16 cellular contexts compared by ENCODE assay signal in genomic region chr21:32330784-32331311, GRCh38. TPM values are rescaled to one million over a fixed set of nuclear protein-coding genes. Genes with fewer than 3 reads are reported as not detected.
DNase-seq lines count a peak whose midpoint lies in the region; ATAC-seq and TF ChIP-seq lines count a peak whose summit lies in the region.
"Had no signal": no experiment of that assay in that cellular context is flagged by ENCODE, and none has a peak within 500 bp of the region (broad histone marks: within the 10 kb centered on the region; RNA-seq: fewer than 3 reads in every experiment).

No MANE protein-coding gene starts in this region.

- TF ChIP-seq CTCF in H9 (conservative IDR thresholded peaks at IDR 0.05) (no peak), osteocyte (IDR thresholded peaks at IDR 0.05) (no peak)

- H2AFZ ChIP-seq in H9 (ENCODE audit: low read length) = no peak overlapping the region

- H3K23ac ChIP-seq in H9 (ENCODE audit: insufficient read length, low read depth, low read length) = no peak overlapping the region

- H2BK120ac ChIP-seq in H9 (ENCODE audit: low read depth, low read length, poor library complexity, severe bottlenecking) = no peak overlapping the region

- H2AK5ac ChIP-seq in H9 (ENCODE audit: insufficient read length, low read length) = no peak overlapping the region

- H2BK20ac ChIP-seq in H9 (ENCODE audit: low read depth, low read length, poor library complexity, severe bottlenecking) = no peak overlapping the region

- no CpG with 5 or more reads among the region's 4 CpGs for whole genome bisulfite sequencing in H9 (ENCODE audit: extremely low coverage, insufficient read length, low lambda C conversion rate)

- H2BK5ac ChIP-seq in H9 (ENCODE audit: insufficient read length, low read length) = no peak overlapping the region

- no peaks in the 10 kb centered on the region for H3K27me3 ChIP-seq in H9 (ENCODE audit: insufficient read depth, low read length)

- no peaks in the 10 kb centered on the region for H3K79me1 ChIP-seq in H9 (ENCODE audit: insufficient read depth, low read depth, low read length, poor library complexity, severe bottlenecking)

- H3K4me2 ChIP-seq in H9 (ENCODE audit: insufficient read depth, insufficient read length, low read length) = no peak overlapping the region

- no peak overlapping the region for H2BK12ac ChIP-seq in H9 (ENCODE audit: insufficient read length, low read depth, low read length)

- DNase-seq in H9 (no peak), SK-MEL-5 (ENCODE audit: low read depth, low spot score) (peak; percentile 72), inferior parietal cortex (ENCODE audit: extremely low spot score) (peak; percentile 51), retina (peak; percentile 21), osteocyte (ENCODE audit: extremely low spot score, unreplicated experiment) (no peak)
- no peak for DNase-seq in stimulated activated naive B cell treated with anti-CD40 and anti-IgM and Interleukin-4, amounts not matched to agents 10 μg/mL and 1 μg/mL and 100 μg/mL, for 72 hours
- DNase-seq: activated gamma-delta T cell treated with Interleukin-2 at 50 U/mL for 16 hours; foreskin fibroblast; GDM1; naive thymus-derived CD8-positive, alpha-beta T cell; NCI-H526 treated with DMSO at 0.1 percent for 48 hours; stimulated activated naive CD8-positive, alpha-beta T cell treated with anti-CD3 and anti-CD28 coated beads, Interleukin-15, Interleukin-2, amounts not matched to agents 100 U/mL and 50 U/mL, for 24 hours; T-helper 9 cell had no signal

- peak overlapping the region; percentile 31 to 93 (median 91); a peak in 3 of 7 replicates for H3K27ac Mint-ChIP-seq in H9
- no peak overlapping the region for H3K27ac Mint-ChIP-seq in stimulated activated naive B cell treated with anti-CD40 and anti-IgM and Interleukin-4, amounts not matched to agents 10 μg/mL and 1 μg/mL and 100 μg/mL, for 72 hours
- no peak overlapping the region for H3K27ac Mint-ChIP-seq in osteocyte (ENCODE audit: unreplicated experiment)

- no peak overlapping the region for H4K5ac ChIP-seq in H9 (ENCODE audit: insufficient read length, low read depth, low read length)

- H3K27me3 Mint-ChIP-seq in H9 (ENCODE audit: low read depth) = no peaks in the 10 kb centered on the region
- no peaks in the 10 kb centered on the region for H3K27me3 Mint-ChIP-seq in stimulated activated naive B cell treated with anti-CD40 and anti-IgM and Interleukin-4, amounts not matched to agents 10 μg/mL and 1 μg/mL and 100 μg/mL, for 72 hours
- H3K27me3 Mint-ChIP-seq in osteocyte (ENCODE audit: unreplicated experiment) = no peaks in the 10 kb centered on the region
- H3K27me3 Mint-ChIP-seq: naive thymus-derived CD8-positive, alpha-beta T cell had no signal

- no peak overlapping the region for H2BK15ac ChIP-seq in H9 (ENCODE audit: low read depth, low read length)

- no peaks in the 10 kb centered on the region for H3K4me1 ChIP-seq in H9 (ENCODE audit: insufficient read depth, low read length)

- H4K8ac ChIP-seq in H9 (replicated peaks; ENCODE audit: insufficient read length, low read depth, low read length) = no peak overlapping the region

- no peaks in the 10 kb centered on the region for H3K23me2 ChIP-seq in H9 (ENCODE audit: insufficient read length, low read depth, low read length, poor library complexity, severe bottlenecking)

- no peak overlapping the region for H4K91ac ChIP-seq in H9 (ENCODE audit: insufficient read length, low read depth, low read length)

- no peak for ATAC-seq in stimulated activated naive B cell treated with anti-CD40 and anti-IgM and Interleukin-4, amounts not matched to agents 10 μg/mL and 1 μg/mL and 100 μg/mL, for 72 hours (replicated peaks)
- no peak for ATAC-seq in HG02678 (IDR thresholded peaks at IDR 0.05; ENCODE audit: unreplicated experiment)
- ATAC-seq: GM12878; naive thymus-derived CD8-positive, alpha-beta T cell; stimulated activated naive CD8-positive, alpha-beta T cell treated with anti-CD3 and anti-CD28 coated beads, Interleukin-15, Interleukin-2, amounts not matched to agents 100 U/mL and 50 U/mL, for 24 hours had no signal

- H3K79me2 ChIP-seq in H9 (ENCODE audit: insufficient read depth, low read length) = no peaks in the 10 kb centered on the region

- H3K36me3 Mint-ChIP-seq in H9 (ENCODE audit: insufficient read depth in 1 of 3, low read depth in 3 of 3) = peaks cover 36 to 86% (median 75%) of the 10 kb centered on the region in 3 experiments; a peak in 6 of 7 replicates
- H3K36me3 Mint-ChIP-seq in stimulated activated naive B cell treated with anti-CD40 and anti-IgM and Interleukin-4, amounts not matched to agents 10 μg/mL and 1 μg/mL and 100 μg/mL, for 72 hours = peaks cover 68 to 97% of the 10 kb centered on the region in 2 donors
- H3K36me3 Mint-ChIP-seq in osteocyte (ENCODE audit: unreplicated experiment) = peaks cover 65% of the 10 kb centered on the region

- no peak overlapping the region for H3K4ac ChIP-seq in H9 (ENCODE audit: low read depth, low read length)

- in situ Hi-C loops in SK-MEL-5 (cut with HindIII; ENCODE audit: low pct_unique_long_range_greater_than_20kb, low sequenced_read_pairs) = no loop called here

- no peak overlapping the region for H3K14ac ChIP-seq in H9 (ENCODE audit: insufficient read depth, low read length)

- H3K4me1 Mint-ChIP-seq in H9 (peaks cover 27 to 30% of the 10 kb centered on the region in 2 experiments), osteocyte (ENCODE audit: unreplicated experiment) (peaks cover 16% of the 10 kb centered on the region)
- no peaks in the 10 kb centered on the region for H3K4me1 Mint-ChIP-seq in stimulated activated naive B cell treated with anti-CD40 and anti-IgM and Interleukin-4, amounts not matched to agents 10 μg/mL and 1 μg/mL and 100 μg/mL, for 72 hours

- no peak overlapping the region for H3K18ac ChIP-seq in H9 (ENCODE audit: insufficient read length, low read depth, low read length)

- H3K27ac ChIP-seq in H9 (ENCODE audit: insufficient read length, low read depth, low read length) = no peak overlapping the region

- H3K4me3 Mint-ChIP-seq in H9 (no peak overlapping the region), osteocyte (ENCODE audit: unreplicated experiment) (no peak overlapping the region)
- no peak overlapping the region for H3K4me3 Mint-ChIP-seq in stimulated activated naive B cell treated with anti-CD40 and anti-IgM and Interleukin-4, amounts not matched to agents 10 μg/mL and 1 μg/mL and 100 μg/mL, for 72 hours
- H3K4me3 Mint-ChIP-seq: naive thymus-derived CD8-positive, alpha-beta T cell had no signal

- H3K9me3 Mint-ChIP-seq in H9 (no peaks in the 10 kb centered on the region), osteocyte (ENCODE audit: unreplicated experiment) (peaks cover 5% of the 10 kb centered on the region)
- peaks cover 0 to 1% of the 10 kb centered on the region in 2 donors for H3K9me3 Mint-ChIP-seq in stimulated activated naive B cell treated with anti-CD40 and anti-IgM and Interleukin-4, amounts not matched to agents 10 μg/mL and 1 μg/mL and 100 μg/mL, for 72 hours

- no peak overlapping the region for H3T11ph ChIP-seq in H9 (ENCODE audit: low read length)

- no peaks in the 10 kb centered on the region for H4K20me1 ChIP-seq in H9 (ENCODE audit: control insufficient read depth, insufficient read depth, insufficient read length)

- no peak overlapping the region for H3K9ac ChIP-seq in H9 (ENCODE audit: extremely low read depth, insufficient read length, low read length)

- H3K56ac ChIP-seq in H9 (ENCODE audit: insufficient read length, low read depth, low read length) = no peak overlapping the region

- H3K9me3 ChIP-seq in H9 (ENCODE audit: control insufficient read depth, low read depth, low read length) = no peaks in the 10 kb centered on the region

RNA-seq across cellular contexts. Expression of gene MRAP, which starts 32.2 kb away (rescaled TPM):
- total RNA-seq in H9 (2021) = not detected in 2 replicates
- total RNA-seq in SK-MEL-5 (2014; rRNA removed; shearing (Covaris generic)) = not detected in 2 replicates
- not detected in 2 replicates for polyA plus RNA-seq in SK-MEL-5 (2015; cell fraction: cytosol; rRNA removed)
- polyA plus RNA-seq in SK-MEL-5 (2015; cell fraction: nucleus; rRNA removed) = not detected in 2 replicates
- not detected in 2 replicates for total RNA-seq in osteocyte
- total RNA-seq: GM12878; naive thymus-derived CD8-positive, alpha-beta T cell; pulmonary artery endothelial cell had no signal
- polyA plus RNA-seq: naive thymus-derived CD8-positive, alpha-beta T cell had no signal

RNA-seq across cellular contexts. Expression of gene MIS18A, which starts 52.0 kb away (rescaled TPM):
- total RNA-seq in H9 (2021) = 56.3 and 56.5 TPM in 2 replicates
- total RNA-seq in SK-MEL-5 (2014; rRNA removed; shearing (Covaris generic)) = 10.5 and 12.1 TPM in 2 replicates
- 10.4 and 13.4 TPM in 2 replicates for polyA plus RNA-seq in SK-MEL-5 (2015; cell fraction: cytosol; rRNA removed)
- polyA plus RNA-seq in SK-MEL-5 (2015; cell fraction: nucleus; rRNA removed) = 7.4 and 8.7 TPM in 2 replicates
- 6.9 and 7.2 TPM in 2 replicates for total RNA-seq in osteocyte

Comparison
In these comparisons a context has a peak if more than half of its experiments do, and no peak if none do; other contexts are left out.
1. DNase-seq: peak in SK-MEL-5 (single experiment), inferior parietal cortex (single experiment) and retina (single experiment); none in H9 (single experiment), stimulated activated naive B cell treated with anti-CD40 and anti-IgM and Interleukin-4, amounts not matched to agents 10 μg/mL and 1 μg/mL and 100 μg/mL, for 72 hours (single experiment) and osteocyte (single experiment).
2. H3K27ac Mint-ChIP-seq: peak in H9 (3 of 3); none in stimulated activated naive B cell treated with anti-CD40 and anti-IgM and Interleukin-4, amounts not matched to agents 10 μg/mL and 1 μg/mL and 100 μg/mL, for 72 hours (single experiment) and osteocyte (single experiment).